Comparison of ENCODE assay signal across 30 cellular contexts in genomic region chr10:45500304-45500703, GRCh38.
"Had no signal": no experiment of that assay in that cellular context is flagged by ENCODE, and none has a peak within 500 bp of the region (broad histone marks: within the 10 kb centered on the region; RNA-seq: fewer than 3 reads in every experiment).

No MANE protein-coding gene starts in this region.

- H3K4me1 ChIP-seq: ascending aorta, breast epithelium had no signal

- H3K27me3 ChIP-seq: adrenal gland, ascending aorta, body of pancreas, brain microvascular endothelial cell, breast epithelium, cardiac muscle cell had no signal

- H3K27ac ChIP-seq: adrenal gland, ascending aorta, body of pancreas, brain microvascular endothelial cell, breast epithelium, cardiac muscle cell had no signal

- H3K9me3 ChIP-seq: body of pancreas had no signal

- H3K4me3 ChIP-seq: adrenal gland, ascending aorta, body of pancreas, breast epithelium, cardiac muscle cell had no signal

- DNase-seq: activated effector memory CD4-positive, alpha-beta T cell treated with anti-CD3 and anti-CD28 coated beads, Interleukin-2, amount 50 U/mL, for 16 hours; activated effector memory CD4-positive, alpha-beta T cell treated with Interleukin-2 at 50 U/mL for 16 hours; activated gamma-delta T cell; activated gamma-delta T cell treated with Interleukin-2 at 50 U/mL for 16 hours; activated naive CD4-positive, alpha-beta T cell; activated naive CD4-positive, alpha-beta T cell treated with anti-CD3 and anti-CD28 coated beads for 36 hours; activated naive CD4-positive, alpha-beta T cell treated with anti-CD3 and anti-CD28 coated beads, Interleukin-2, amount 10 ng/mL, durations not matched to agents 7 days and 5 days; activated naive CD4-positive, alpha-beta T cell treated with anti-CD3 and anti-CD28 coated beads, Interleukin-2, amount 50 U/mL, for 16 hours; activated naive CD4-positive, alpha-beta T cell treated with Interleukin-2 at 50 U/mL for 16 hours; activated naive CD8-positive, alpha-beta T cell treated with anti-CD3 and anti-CD28 coated beads for 36 hours; activated naive CD8-positive, alpha-beta T cell treated with anti-CD3 and anti-CD28 coated beads, Interleukin-2, amount 10 ng/mL, durations not matched to agents 7 days and 5 days; activated naive CD8-positive, alpha-beta T cell treated with anti-CD3 and anti-CD28 coated beads, Interleukin-2, amount 50 U/mL, for 24 hours; activated T-cell treated with anti-CD3 and anti-CD28 coated beads, Interleukin-2, amount 50 U/mL, for 1 hour; activated T-cell treated with anti-CD3 and anti-CD28 coated beads, Interleukin-2, amount 50 U/mL, for 24 hours; activated T-cell treated with anti-CD3 and anti-CD28 coated beads, Interleukin-2, amount 50 U/mL, for 4 hours; activated T-cell treated with anti-CD3 and anti-CD28 coated beads, Interleukin-2, amount 50 U/mL, for 48 hours; activated T-cell treated with anti-CD3 and anti-CD28 coated beads, Interleukin-2, amount 50 U/mL, for 72 hours; adrenal gland; amniotic stem cell; amygdala; anterior cingulate cortex; aorta; body of pancreas; brain microvascular endothelial cell; caudate nucleus; central memory CD4-positive, alpha-beta T cell; cerebellar nuclear complex had no signal

- H3K36me3 ChIP-seq: adrenal gland, ascending aorta, brain microvascular endothelial cell, breast epithelium, cardiac muscle cell had no signal
